Comparison of ENCODE assay signal across 11 cellular contexts in the genomic region with DNA sequence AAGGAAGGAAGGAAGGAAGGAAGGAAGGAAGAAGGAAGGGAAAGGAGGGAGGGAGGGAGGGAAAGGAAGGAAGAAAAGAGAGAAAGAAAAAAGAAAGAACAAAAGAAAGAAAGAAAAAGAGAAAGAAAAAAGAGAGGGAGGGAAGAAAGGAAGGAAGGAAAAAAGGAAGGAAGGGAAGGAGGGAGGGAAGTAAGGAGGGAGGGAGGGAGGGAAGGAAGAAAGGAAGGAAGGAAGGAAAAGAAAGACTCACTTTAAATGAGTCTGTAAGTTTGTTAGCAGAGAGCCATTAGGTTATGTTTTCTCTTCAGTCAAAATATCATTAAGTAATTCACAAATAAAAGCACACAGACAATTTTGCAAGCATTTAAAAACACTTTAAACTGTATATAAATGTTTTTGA.
"Had no signal": no experiment of that assay in that cellular context is flagged by ENCODE, and none has a peak within 500 bp of the region (broad histone marks: within the 10 kb centered on the region; RNA-seq: fewer than 3 reads in every experiment).

No MANE protein-coding gene starts in this region.

- H3K4me3 ChIP-seq: GM23248, GM23338, HAP-1 had no signal

- H2AFZ ChIP-seq: GM23248, GM23338 had no signal

- H3K9me3 ChIP-seq: HAP-1 had no signal

- ATAC-seq: GM23338, HCT116 had no signal

- H3K27ac ChIP-seq: GM23248 had no signal

- H3K4me1 ChIP-seq: HAP-1 had no signal

- H3K9ac ChIP-seq: GM23248 had no signal

- H3K36me3 ChIP-seq: HAP-1 had no signal

- H3K4me2 ChIP-seq: GM23338 had no signal

- FAIRE-seq: H1, H54 had no signal

- DNase-seq: GM23248, GOT3, H7, H9, HCEC 1CT, HFFc6 had no signal
